38 cellular contexts compared by ENCODE assay signal in genomic region chr5:80508844-80509243, GRCh38. TPM values are rescaled to one million over a fixed set of nuclear protein-coding genes. Genes with fewer than 3 reads are reported as not detected.
"Had no signal": no experiment of that assay in that cellular context is flagged by ENCODE, and none has a peak within 500 bp of the region (broad histone marks: within the 10 kb centered on the region; RNA-seq: fewer than 3 reads in every experiment).

No MANE protein-coding gene starts in this region.

- H3K36me3 ChIP-seq: adrenal gland, brain microvascular endothelial cell, breast epithelium, WERI-Rb-1 had no signal

- H3K4me1 Mint-ChIP-seq: activated CD4-positive, alpha-beta T cell treated with anti-CD3 and anti-CD28 coated beads for 36 hours; activated CD8-positive, alpha-beta memory T cell treated with anti-CD3 and anti-CD28 coated beads, Interleukin-2, amount 10 ng/mL, durations not matched to agents 7 days and 5 days; activated naive CD8-positive, alpha-beta T cell treated with anti-CD3 and anti-CD28 coated beads for 36 hours; activated T-helper 17 cell treated with anti-CD3 and anti-CD28 coated beads, Interleukin-2, amount 50 U/mL, for 72 hours had no signal

- H3K27ac Mint-ChIP-seq: activated CD4-positive, alpha-beta memory T cell treated with anti-CD3 and anti-CD28 coated beads, Interleukin-2, amount 10 ng/mL, durations not matched to agents 7 days and 5 days; activated CD4-positive, alpha-beta T cell treated with anti-CD3 and anti-CD28 coated beads for 36 hours; activated CD4-positive, alpha-beta T cell treated with anti-CD3 and anti-CD28 coated beads, Interleukin-2, amount 10 ng/mL, durations not matched to agents 7 days and 5 days; activated CD8-positive, alpha-beta memory T cell treated with anti-CD3 and anti-CD28 coated beads, Interleukin-2, amount 10 ng/mL, durations not matched to agents 7 days and 5 days; activated CD8-positive, alpha-beta T cell treated with anti-CD3 and anti-CD28 coated beads, Interleukin-2, amount 10 ng/mL, durations not matched to agents 7 days and 5 days; activated naive CD4-positive, alpha-beta T cell treated with anti-CD3 and anti-CD28 coated beads for 36 hours; activated naive CD4-positive, alpha-beta T cell treated with anti-CD3 and anti-CD28 coated beads, Interleukin-2, amount 50 U/mL, for 72 hours; activated naive CD8-positive, alpha-beta T cell treated with anti-CD3 and anti-CD28 coated beads for 36 hours; activated T-cell treated with anti-CD3 and anti-CD28 coated beads, Interleukin-2, amount 50 U/mL, for 24 hours; activated T-helper 1 cell treated with anti-CD3 and anti-CD28 coated beads, Interleukin-12 subunit alpha, Interleukin-12 subunit beta, Interleukin-2, Interleukin-4 antibody, amounts not matched to agents 30 ng/mL and 10 ng/mL and 1 ng/mL, durations not matched to agents 14 hours and 24 hours and 36 hours; activated T-helper 17 cell treated with anti-CD3 and anti-CD28 coated beads, Interleukin-2, amount 50 U/mL, for 72 hours; T-helper 1 cell treated with Interleukin-12 subunit alpha and Interleukin-12 subunit beta and Interleukin-4 antibody, amounts not matched to agents 30 μg/mL and 1 μg/mL, for 36 hours; T-helper 2 cell treated with Interferon-gamma antibody and Interleukin-4, amounts not matched to agents 5 μg/mL and 100 μg/mL, for 36 hours; WTC11 had no signal

- H3K4me3 Mint-ChIP-seq: activated CD4-positive, alpha-beta memory T cell treated with anti-CD3 and anti-CD28 coated beads, Interleukin-2, amount 10 ng/mL, durations not matched to agents 7 days and 5 days; activated CD4-positive, alpha-beta T cell treated with anti-CD3 and anti-CD28 coated beads for 36 hours; activated CD4-positive, alpha-beta T cell treated with anti-CD3 and anti-CD28 coated beads, Interleukin-2, amount 10 ng/mL, durations not matched to agents 7 days and 5 days; activated CD8-positive, alpha-beta memory T cell treated with anti-CD3 and anti-CD28 coated beads, Interleukin-2, amount 10 ng/mL, durations not matched to agents 7 days and 5 days; activated CD8-positive, alpha-beta T cell treated with anti-CD3 and anti-CD28 coated beads, Interleukin-2, amount 10 ng/mL, durations not matched to agents 7 days and 5 days; activated naive CD4-positive, alpha-beta T cell treated with anti-CD3 and anti-CD28 coated beads for 36 hours; activated naive CD8-positive, alpha-beta T cell treated with anti-CD3 and anti-CD28 coated beads for 36 hours; activated T-cell treated with anti-CD3 and anti-CD28 coated beads, Interleukin-2, amount 50 U/mL, for 24 hours; activated T-helper 1 cell treated with anti-CD3 and anti-CD28 coated beads, Interleukin-12 subunit alpha, Interleukin-12 subunit beta, Interleukin-2, Interleukin-4 antibody, amounts not matched to agents 30 ng/mL and 10 ng/mL and 1 ng/mL, durations not matched to agents 14 hours and 24 hours and 36 hours; activated T-helper 17 cell treated with anti-CD3 and anti-CD28 coated beads, Interleukin-2, amount 50 U/mL, for 72 hours; T-helper 1 cell treated with Interleukin-12 subunit alpha and Interleukin-12 subunit beta and Interleukin-4 antibody, amounts not matched to agents 30 μg/mL and 1 μg/mL, for 36 hours; T-helper 2 cell treated with Interferon-gamma antibody and Interleukin-4, amounts not matched to agents 5 μg/mL and 100 μg/mL, for 36 hours; WTC11 had no signal

- DNase-seq: activated CD4-positive, alpha-beta memory T cell treated with anti-CD3 and anti-CD28 coated beads, Interleukin-2, amount 10 ng/mL, durations not matched to agents 7 days and 5 days; activated CD4-positive, alpha-beta T cell treated with anti-CD3 and anti-CD28 coated beads for 1 hour; activated CD4-positive, alpha-beta T cell treated with anti-CD3 and anti-CD28 coated beads for 36 hours; activated CD4-positive, alpha-beta T cell treated with anti-CD3 and anti-CD28 coated beads for 48 hours; activated CD4-positive, alpha-beta T cell treated with anti-CD3 and anti-CD28 coated beads, Interleukin-2, amount 10 ng/mL, durations not matched to agents 7 days and 5 days; activated CD4-positive, alpha-beta T cell treated with anti-CD3 and anti-CD28 coated beads, Interleukin-2, amount 50 U/mL, for 48 hours; activated CD4-positive, CD25-positive, alpha-beta regulatory T cell; activated CD8-positive, alpha-beta memory T cell treated with anti-CD3 and anti-CD28 coated beads for 24 hours; activated CD8-positive, alpha-beta memory T cell treated with anti-CD3 and anti-CD28 coated beads, Interleukin-2, amount 10 ng/mL, durations not matched to agents 7 days and 5 days; activated CD8-positive, alpha-beta memory T cell treated with anti-CD3 and anti-CD28 coated beads, Interleukin-2, amount 50 U/mL, for 48 hours; activated CD8-positive, alpha-beta T cell treated with anti-CD3 and anti-CD28 coated beads, Interleukin-2, amount 10 ng/mL, durations not matched to agents 7 days and 5 days; activated effector memory CD4-positive, alpha-beta T cell treated with anti-CD3 and anti-CD28 coated beads, Interleukin-2, amount 50 U/mL, for 16 hours; activated gamma-delta T cell treated with Interleukin-2 at 50 U/mL for 16 hours; activated naive CD4-positive, alpha-beta T cell; activated naive CD4-positive, alpha-beta T cell treated with anti-CD3 and anti-CD28 coated beads for 36 hours; activated naive CD4-positive, alpha-beta T cell treated with anti-CD3 and anti-CD28 coated beads, Interleukin-2, amount 50 U/mL, for 16 hours; activated naive CD8-positive, alpha-beta T cell treated with anti-CD3 and anti-CD28 coated beads for 36 hours; activated T-cell treated with anti-CD3 and anti-CD28 coated beads, Interleukin-2, amount 50 U/mL, for 24 hours; activated T-cell treated with anti-CD3 and anti-CD28 coated beads, Interleukin-2, amount 50 U/mL, for 48 hours; amniotic stem cell; aorta; body of pancreas; brain microvascular endothelial cell; central memory CD4-positive, alpha-beta T cell; T-helper 1 cell; T-helper 2 cell; T-helper 9 cell; WERI-Rb-1 had no signal

- ATAC-seq: activated CD4-positive, alpha-beta T cell treated with anti-CD3 and anti-CD28 coated beads for 36 hours; activated CD4-positive, CD25-positive, alpha-beta regulatory T cell treated with anti-CD3 and anti-CD28 coated beads, Interleukin-2, amount 50 U/mL, for 24 hours; activated CD8-positive, alpha-beta memory T cell treated with anti-CD3 and anti-CD28 coated beads, Interleukin-2, amount 10 ng/mL, durations not matched to agents 7 days and 5 days; activated CD8-positive, alpha-beta T cell treated with anti-CD3 and anti-CD28 coated beads, Interleukin-2, amount 10 ng/mL, durations not matched to agents 7 days and 5 days; activated naive CD4-positive, alpha-beta T cell treated with anti-CD3 and anti-CD28 coated beads, Interleukin-2, amount 50 U/mL, for 72 hours; activated T-helper 17 cell treated with anti-CD3 and anti-CD28 coated beads, Interleukin-2, amount 50 U/mL, for 72 hours; body of pancreas; WTC11 had no signal

- H3K27ac ChIP-seq: adrenal gland, body of pancreas, brain microvascular endothelial cell, breast epithelium, WERI-Rb-1 had no signal

- H3K9me3 Mint-ChIP-seq: activated CD4-positive, alpha-beta memory T cell treated with anti-CD3 and anti-CD28 coated beads, Interleukin-2, amount 10 ng/mL, durations not matched to agents 7 days and 5 days; activated CD4-positive, alpha-beta T cell treated with anti-CD3 and anti-CD28 coated beads, Interleukin-2, amount 10 ng/mL, durations not matched to agents 7 days and 5 days; activated naive CD4-positive, alpha-beta T cell treated with anti-CD3 and anti-CD28 coated beads for 36 hours; activated naive CD4-positive, alpha-beta T cell treated with anti-CD3 and anti-CD28 coated beads, Interleukin-2, amount 50 U/mL, for 72 hours; activated naive CD8-positive, alpha-beta T cell treated with anti-CD3 and anti-CD28 coated beads for 36 hours; activated T-cell treated with anti-CD3 and anti-CD28 coated beads, Interleukin-2, amount 50 U/mL, for 24 hours; activated T-helper 1 cell treated with anti-CD3 and anti-CD28 coated beads, Interleukin-12 subunit alpha, Interleukin-12 subunit beta, Interleukin-2, Interleukin-4 antibody, amounts not matched to agents 30 ng/mL and 10 ng/mL and 1 ng/mL, durations not matched to agents 14 hours and 24 hours and 36 hours; activated T-helper 17 cell treated with anti-CD3 and anti-CD28 coated beads, Interleukin-2, amount 50 U/mL, for 72 hours; T-helper 1 cell treated with Interleukin-12 subunit alpha and Interleukin-12 subunit beta and Interleukin-4 antibody, amounts not matched to agents 30 μg/mL and 1 μg/mL, for 36 hours; T-helper 2 cell treated with Interferon-gamma antibody and Interleukin-4, amounts not matched to agents 5 μg/mL and 100 μg/mL, for 36 hours; WTC11 had no signal

- H3K27me3 ChIP-seq: adrenal gland, body of pancreas, brain microvascular endothelial cell, breast epithelium had no signal

- H3K27me3 Mint-ChIP-seq: activated CD4-positive, alpha-beta memory T cell treated with anti-CD3 and anti-CD28 coated beads, Interleukin-2, amount 10 ng/mL, durations not matched to agents 7 days and 5 days; activated CD4-positive, alpha-beta T cell treated with anti-CD3 and anti-CD28 coated beads for 36 hours; activated CD4-positive, alpha-beta T cell treated with anti-CD3 and anti-CD28 coated beads, Interleukin-2, amount 10 ng/mL, durations not matched to agents 7 days and 5 days; activated CD8-positive, alpha-beta memory T cell treated with anti-CD3 and anti-CD28 coated beads, Interleukin-2, amount 10 ng/mL, durations not matched to agents 7 days and 5 days; activated naive CD8-positive, alpha-beta T cell treated with anti-CD3 and anti-CD28 coated beads for 36 hours; activated T-cell treated with anti-CD3 and anti-CD28 coated beads, Interleukin-2, amount 50 U/mL, for 24 hours; activated T-helper 17 cell treated with anti-CD3 and anti-CD28 coated beads, Interleukin-2, amount 50 U/mL, for 72 hours had no signal

- H3K4me3 ChIP-seq: adrenal gland, body of pancreas, breast epithelium had no signal

- FAIRE-seq: astrocyte had no signal

- H3K36me3 Mint-ChIP-seq: activated CD8-positive, alpha-beta memory T cell treated with anti-CD3 and anti-CD28 coated beads, Interleukin-2, amount 10 ng/mL, durations not matched to agents 7 days and 5 days; activated naive CD4-positive, alpha-beta T cell treated with anti-CD3 and anti-CD28 coated beads, Interleukin-2, amount 50 U/mL, for 72 hours; activated naive CD8-positive, alpha-beta T cell treated with anti-CD3 and anti-CD28 coated beads for 36 hours; WTC11 had no signal

- H3K4me1 ChIP-seq: adrenal gland, body of pancreas, breast epithelium had no signal

- H3K9me3 ChIP-seq: adrenal gland, body of pancreas, breast epithelium had no signal

RNA-seq across cellular contexts. Expression of gene FAM151B, which starts 20.9 kb away (rescaled TPM):
- total RNA-seq: activated CD8-positive, alpha-beta T cell treated with anti-CD3 and anti-CD28 coated beads, Interleukin-2, amount 10 ng/mL, durations not matched to agents 7 days and 5 days; activated T-helper 1 cell treated with anti-CD3 and anti-CD28 coated beads, Interleukin-12 subunit alpha, Interleukin-12 subunit beta, Interleukin-2, Interleukin-4 antibody, amounts not matched to agents 30 ng/mL and 10 ng/mL and 1 ng/mL, durations not matched to agents 14 hours and 24 hours and 36 hours had no signal
